21 cellular contexts compared by ENCODE assay signal in the genomic region with DNA sequence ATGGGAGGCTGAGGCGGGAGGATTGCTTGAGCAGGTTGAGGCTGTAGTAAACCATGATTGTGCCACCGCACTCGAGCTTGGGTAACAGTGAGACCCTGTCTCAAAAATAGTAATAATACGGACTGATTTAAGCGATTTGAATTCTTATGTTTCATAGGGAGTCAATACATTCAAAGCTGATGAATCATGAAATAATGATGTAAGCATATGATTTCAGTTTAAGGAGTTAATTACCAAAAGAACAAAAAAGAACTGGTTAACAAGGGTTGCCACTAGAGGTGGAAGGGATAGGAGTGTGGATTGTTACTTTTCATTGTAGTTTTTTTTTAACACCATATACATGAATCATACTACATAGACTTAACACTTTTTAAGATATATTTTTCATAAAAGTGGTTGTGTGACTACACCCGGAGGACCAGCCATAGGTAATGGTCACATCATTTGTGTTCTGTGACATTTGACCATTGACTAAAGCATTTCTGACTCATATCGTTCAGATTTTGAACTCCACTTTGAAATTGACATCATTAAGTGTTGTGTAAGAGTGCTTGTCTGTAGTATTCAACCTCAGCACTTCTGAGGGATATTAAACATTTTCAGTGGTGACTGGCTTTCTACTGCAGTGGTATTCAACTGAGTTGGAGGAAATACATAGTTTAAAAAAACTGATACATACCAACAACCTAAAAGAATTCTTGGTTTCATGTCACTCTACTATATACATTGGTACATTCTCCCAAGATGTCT. TPM values are rescaled to one million over a fixed set of nuclear protein-coding genes. Genes with fewer than 3 reads are reported as not detected.
DNase-seq lines count a peak whose midpoint lies in the region; ATAC-seq, FAIRE-seq and TF ChIP-seq lines count a peak whose summit lies in the region.
"Had no signal": no experiment of that assay in that cellular context is flagged by ENCODE, and none has a peak within 500 bp of the region (broad histone marks: within the 10 kb centered on the region; RNA-seq: fewer than 3 reads in every experiment).

No MANE protein-coding gene starts in this region.

- 79 to 89% (median 85%) methylated on average over 7 of the region's 7 CpGs for WGBS in small intestine, 3 donors

- DNase-seq in DMS53 (lab: John Stamatoyannopoulos, UW) (peak; percentile 6), DMS53 treated with DMSO at 0.1 percent for 48 hours (lab: John Stamatoyannopoulos, UW; ENCODE audit: unreplicated experiment) (no peak), amniotic epithelial cell (ENCODE audit: low read depth) (peak; percentile 71), fibroblast of villous mesenchyme (ENCODE audit: low read depth) (peak; percentile 68), small intestine (peak; percentile 23)
- no peak for DNase-seq in activated CD4-positive, alpha-beta T cell treated with anti-CD3 and anti-CD28 coated beads, Interleukin-2, amount 50 U/mL, for 48 hours
- DNase-seq: activated CD8-positive, alpha-beta memory T cell treated with anti-CD3 and anti-CD28 coated beads, Interleukin-2, amount 10 ng/mL, durations not matched to agents 7 days and 5 days; activated naive CD4-positive, alpha-beta T cell treated with Interleukin-2 at 50 U/mL for 16 hours; caudate nucleus; GDM1; heart right ventricle; naive B cell; NCI-H1092; NCI-H446; stimulated activated CD8-positive, alpha-beta memory T cell treated with anti-CD3 and anti-CD28 coated beads, Interleukin-4, amount 100 ng/mL, for 48 hours had no signal

- ATAC-seq in GM21447 (IDR thresholded peaks at IDR 0.05; ENCODE audit: unreplicated experiment) (no peak), GM18498 (IDR thresholded peaks at IDR 0.05; ENCODE audit: unreplicated experiment) (no peak)
- ATAC-seq: activated CD8-positive, alpha-beta memory T cell treated with anti-CD3 and anti-CD28 coated beads, Interleukin-2, amount 10 ng/mL, durations not matched to agents 7 days and 5 days; heart right ventricle; left lobe of liver; WTC11 had no signal

- H3K27me3 ChIP-seq in small intestine (ENCODE audit: control insufficient read depth in 2 of 2, insufficient read depth in 2 of 2, low read length in 2 of 2) = no peaks in the 10 kb centered on the region
- H3K27me3 ChIP-seq: heart right ventricle had no signal

- no peak for TF ChIP-seq CTCF in fibroblast of villous mesenchyme (IDR thresholded peaks at IDR 0.05; ENCODE audit: insufficient read depth, low read depth, low read length)

- no peaks in the 10 kb centered on the region for H3K4me1 ChIP-seq in small intestine (ENCODE audit: control insufficient read depth in 2 of 2, insufficient read depth in 1 of 2, low read depth in 1 of 2, low read length in 1 of 2)
- H3K4me1 ChIP-seq: heart right ventricle had no signal

- H3K4me3 ChIP-seq in fibroblast of villous mesenchyme (ENCODE audit: low read depth, low read length) (no peak overlapping the region), small intestine (ENCODE audit: low read depth in 1 of 2, low read length in 2 of 2) (no peak overlapping the region)
- H3K4me3 ChIP-seq: heart right ventricle had no signal

- H3K27ac ChIP-seq in small intestine (ENCODE audit: low read depth in 1 of 2, low read length in 1 of 2) = no peak overlapping the region
- H3K27ac ChIP-seq: 22Rv1, heart right ventricle had no signal

- FAIRE-seq in small intestine (lab: Jason Lieb, UNC) = no peak
- FAIRE-seq: GM19239 had no signal

- H3K36me3 ChIP-seq in small intestine (ENCODE audit: control insufficient read depth in 2 of 2, insufficient read depth in 2 of 2, low read length in 2 of 2) = peaks cover 0 to 3% of the 10 kb centered on the region in 2 donors

- no peaks in the 10 kb centered on the region for H3K9me3 ChIP-seq in small intestine (ENCODE audit: control insufficient read depth, low read depth)
- H3K9me3 ChIP-seq: heart right ventricle had no signal

RNA-seq across cellular contexts. Expression of a gene that starts 7.0 kb away (rescaled TPM):
- 2.2 and 3.5 TPM in 2 replicates for total RNA-seq in fibroblast of villous mesenchyme
- polyA plus RNA-seq in small intestine = 1 to 10 TPM; 4.5 to 6.0 (median 5.1) TPM

RNA-seq across cellular contexts. Expression of a gene that starts 24.3 kb away (rescaled TPM):
- 28.3 and 30.2 TPM in 2 replicates for total RNA-seq in fibroblast of villous mesenchyme
- polyA plus RNA-seq in small intestine = 10 to 100 TPM; 11.9 to 38.8 (median 17.4) TPM

RNA-seq across cellular contexts. Expression of a gene that starts 40.0 kb away (rescaled TPM):
- 22.2 and 24.2 TPM in 2 replicates for total RNA-seq in fibroblast of villous mesenchyme
- polyA plus RNA-seq in small intestine = 1 to 10 TPM; 5.6 to 9.2 (median 5.7) TPM

Comparison
In these comparisons a context has a peak if more than half of its experiments do, and no peak if none do; other contexts are left out.
1. DNase-seq: peak in DMS53 (single experiment), amniotic epithelial cell (single experiment), fibroblast of villous mesenchyme (single experiment) and small intestine (single experiment); none in DMS53 treated with DMSO at 0.1 percent for 48 hours (single experiment) and activated CD4-positive, alpha-beta T cell treated with anti-CD3 and anti-CD28 coated beads, Interleukin-2, amount 50 U/mL, for 48 hours (0 of 2).